1 cellular context compared by ENCODE assay signal in the genomic region with DNA sequence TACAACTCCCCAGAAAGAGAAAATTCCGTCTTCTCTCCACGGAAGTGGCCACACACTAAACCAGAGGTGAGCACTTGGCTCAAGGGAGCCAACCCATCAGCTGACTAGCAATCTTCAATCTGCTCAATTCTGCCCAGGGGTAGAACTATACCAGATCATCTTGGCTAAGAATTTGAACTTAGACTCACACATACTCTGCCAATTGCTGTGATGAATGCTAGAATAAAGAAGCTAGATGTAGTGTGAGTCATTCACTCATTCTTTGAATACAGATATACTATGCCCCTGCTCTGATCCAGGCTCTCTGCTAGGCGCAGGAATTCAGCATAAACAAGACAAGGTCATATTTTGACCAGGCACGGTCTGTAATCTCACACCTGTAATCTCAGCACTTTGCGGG.
TF ChIP-seq lines count a peak whose summit lies in the region.

No MANE protein-coding gene starts in this region.

TF ChIP-seq in GM12878, 131 proteins besides CTCF, POLR2A, EP300 and RAD21:
- TF ChIP-seq ZSCAN29 (IDR thresholded peaks at IDR 0.05) (no peak), CBX5 (IDR thresholded peaks at IDR 0.05; ENCODE audit: low read depth) (no peak), SMAD5 (IDR thresholded peaks at IDR 0.05; ENCODE audit: low read depth) (no peak), TCF12 (IDR thresholded peaks at IDR 0.05; ENCODE audit: low read depth, low read length) (no peak), GATAD2B (conservative IDR thresholded peaks at IDR 0.05; ENCODE audit: low read depth) (no peak), NR2C1 (IDR thresholded peaks at IDR 0.05) (no peak), RUNX3 (IDR thresholded peaks at IDR 0.05; ENCODE audit: low read length) (no peak), DPF2 (IDR thresholded peaks at IDR 0.05) (no peak), ETV6 (conservative IDR thresholded peaks at IDR 0.05 in 1 of 2, IDR thresholded peaks at IDR 0.05 in 1 of 2; ENCODE audit: borderline replicate concordance in 1 of 2, low read depth in 1 of 2) (no peak), FOXM1 (IDR thresholded peaks at IDR 0.05; ENCODE audit: low read depth, low read length) (no peak)
- TF ChIP-seq, protein P1, sequence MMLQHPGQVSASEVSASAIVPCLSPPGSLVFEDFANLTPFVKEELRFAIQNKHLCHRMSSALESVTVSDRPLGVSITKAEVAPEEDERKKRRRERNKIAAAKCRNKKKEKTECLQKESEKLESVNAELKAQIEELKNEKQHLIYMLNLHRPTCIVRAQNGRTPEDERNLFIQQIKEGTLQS (IDR thresholded peaks at IDR 0.05; ENCODE audit: borderline replicate concordance, extremely low read depth, low read depth, low read length): no peak
- TF ChIP-seq, protein P2, sequence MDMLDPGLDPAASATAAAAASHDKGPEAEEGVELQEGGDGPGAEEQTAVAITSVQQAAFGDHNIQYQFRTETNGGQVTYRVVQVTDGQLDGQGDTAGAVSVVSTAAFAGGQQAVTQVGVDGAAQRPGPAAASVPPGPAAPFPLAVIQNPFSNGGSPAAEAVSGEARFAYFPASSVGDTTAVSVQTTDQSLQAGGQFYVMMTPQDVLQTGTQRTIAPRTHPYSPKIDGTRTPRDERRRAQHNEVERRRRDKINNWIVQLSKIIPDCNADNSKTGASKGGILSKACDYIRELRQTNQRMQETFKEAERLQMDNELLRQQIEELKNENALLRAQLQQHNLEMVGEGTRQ (IDR thresholded peaks at IDR 0.05; ENCODE audit: borderline replicate concordance, low read depth, low read length): no peak
- TF ChIP-seq, protein P3, sequence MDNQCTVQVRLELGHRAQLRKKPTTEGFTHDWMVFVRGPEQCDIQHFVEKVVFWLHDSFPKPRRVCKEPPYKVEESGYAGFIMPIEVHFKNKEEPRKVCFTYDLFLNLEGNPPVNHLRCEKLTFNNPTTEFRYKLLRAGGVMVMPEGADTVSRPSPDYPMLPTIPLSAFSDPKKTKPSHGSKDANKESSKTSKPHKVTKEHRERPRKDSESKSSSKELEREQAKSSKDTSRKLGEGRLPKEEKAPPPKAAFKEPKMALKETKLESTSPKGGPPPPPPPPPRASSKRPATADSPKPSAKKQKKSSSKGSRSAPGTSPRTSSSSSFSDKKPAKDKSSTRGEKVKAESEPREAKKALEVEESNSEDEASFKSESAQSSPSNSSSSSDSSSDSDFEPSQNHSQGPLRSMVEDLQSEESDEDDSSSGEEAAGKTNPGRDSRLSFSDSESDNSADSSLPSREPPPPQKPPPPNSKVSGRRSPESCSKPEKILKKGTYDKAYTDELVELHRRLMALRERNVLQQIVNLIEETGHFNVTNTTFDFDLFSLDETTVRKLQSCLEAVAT (IDR thresholded peaks at IDR 0.05): no peak
